Comparison of ENCODE assay signal across 13 cellular contexts in genomic region chr4:162645381-162645780, GRCh38.
DNase-seq lines count a peak whose midpoint lies in the region; ATAC-seq and TF ChIP-seq lines count a peak whose summit lies in the region.
"Had no signal": no experiment of that assay in that cellular context is flagged by ENCODE, and none has a peak within 500 bp of the region (broad histone marks: within the 10 kb centered on the region; RNA-seq: fewer than 3 reads in every experiment).

No MANE protein-coding gene starts in this region.

- H3K9ac ChIP-seq in mesendoderm (ENCODE audit: low read length) = no peak overlapping the region
- H3K9ac ChIP-seq: parathyroid adenoma had no signal

- H3K18ac ChIP-seq in mesendoderm (ENCODE audit: low read length) = no peak overlapping the region

- H3K27me3 ChIP-seq in brain microvascular endothelial cell (replicated peaks) (no peaks in the 10 kb centered on the region), mesendoderm (ENCODE audit: insufficient read depth, low read length, poor library complexity) (no peaks in the 10 kb centered on the region)

- H3K56ac ChIP-seq in mesendoderm (ENCODE audit: low read length) = no peak overlapping the region

- no peaks in the 10 kb centered on the region for H3K79me2 ChIP-seq in mesendoderm (ENCODE audit: control insufficient read depth, insufficient read depth, low read length)
- H3K79me2 ChIP-seq: parathyroid adenoma had no signal

- H3K4me2 ChIP-seq in mesendoderm (ENCODE audit: low read length) = no peak overlapping the region

- H3K4me3 ChIP-seq in LNCaP clone FGC (ENCODE audit: low read depth, low read length) (no peak overlapping the region), brain microvascular endothelial cell (ENCODE audit: low read depth, low read length) (no peak overlapping the region), mesendoderm (ENCODE audit: low read length) (no peak overlapping the region)

- H3K4ac ChIP-seq in mesendoderm (ENCODE audit: low read depth, low read length) = no peak overlapping the region

- no peak overlapping the region for H2AK5ac ChIP-seq in mesendoderm (ENCODE audit: low read length)

- no peak overlapping the region for H4K8ac ChIP-seq in mesendoderm (ENCODE audit: low read depth, low read length)

- in situ Hi-C loops in G401 (cut with HindIII; ENCODE audit: low sequenced_read_pairs) (no loop called here), brain microvascular endothelial cell (cut with HindIII; ENCODE audit: low pct_ligation_motif_present, low sequenced_read_pairs) (no loop called here)

- H4K5ac ChIP-seq in mesendoderm (ENCODE audit: low read length) = no peak overlapping the region

- no peak for ATAC-seq in GM18517 (IDR thresholded peaks at IDR 0.05; ENCODE audit: unreplicated experiment)
- ATAC-seq: stimulated activated naive CD8-positive, alpha-beta T cell treated with anti-CD3 and anti-CD28 coated beads, Interleukin-15, amount 100 ng/mL, for 72 hours had no signal

- no peak overlapping the region for H2BK120ac ChIP-seq in mesendoderm (ENCODE audit: low read depth, low read length)

- DNase-seq in G401 (ENCODE audit: low spot score) (peak; percentile 5), LNCaP clone FGC (ENCODE audit: low read depth) (peak; percentile 17), brain microvascular endothelial cell (peak; percentile 3), mesendoderm (peak; percentile 71), NCI-H1417 treated with DMSO at 0.1 percent for 48 hours (lab: John Stamatoyannopoulos, UW) (no peak), A172 (ENCODE audit: low spot score) (no peak)
- DNase-seq in activated CD4-positive, alpha-beta T cell treated with anti-CD3 and anti-CD28 coated beads, Interleukin-2, amount 50 U/mL, for 1 hour = no peak
- DNase-seq: activated CD4-positive, alpha-beta memory T cell treated with anti-CD3 and anti-CD28 coated beads for 36 hours; activated gamma-delta T cell; stimulated activated CD4-positive, alpha-beta T cell treated with anti-CD3 and anti-CD28 coated beads, Interleukin-4, amount 100 ng/mL, for 1 hour; stimulated activated naive CD8-positive, alpha-beta T cell treated with anti-CD3 and anti-CD28 coated beads, Interleukin-15, amount 100 ng/mL, for 72 hours had no signal

- no peaks in the 10 kb centered on the region for H3K4me1 ChIP-seq in mesendoderm (ENCODE audit: control insufficient read depth, low read depth, low read length)
- H3K4me1 ChIP-seq: parathyroid adenoma had no signal

- H3K36me3 ChIP-seq in brain microvascular endothelial cell (replicated peaks) (no peaks in the 10 kb centered on the region), mesendoderm (ENCODE audit: control insufficient read depth, insufficient read depth, low read length) (no peaks in the 10 kb centered on the region)

- H3K79me1 ChIP-seq in mesendoderm (ENCODE audit: low read length) = no peaks in the 10 kb centered on the region

- H2BK15ac ChIP-seq in mesendoderm (replicated peaks; ENCODE audit: low read depth) = no peak overlapping the region

- no peak overlapping the region for H3K27ac ChIP-seq in brain microvascular endothelial cell
- no peak overlapping the region for H3K27ac ChIP-seq in mesendoderm (ENCODE audit: low read depth, low read length)
- H3K27ac ChIP-seq: parathyroid adenoma had no signal

- no peak overlapping the region for H2BK5ac ChIP-seq in mesendoderm (ENCODE audit: low read length)

- no peak overlapping the region for H3K23ac ChIP-seq in mesendoderm (ENCODE audit: low read length)

- no CpG with 5 or more reads among the region's 4 CpGs for WGBS in mesendoderm (ENCODE audit: extremely low coverage, insufficient coverage, low lambda C conversion rate)

- TF ChIP-seq CTCF in LNCaP clone FGC (IDR thresholded peaks at IDR 0.05; ENCODE audit: control insufficient read depth, extremely low read depth, insufficient read depth) (peak; percentile 67), brain microvascular endothelial cell (IDR thresholded peaks at IDR 0.05; ENCODE audit: low read depth, low read length, missing control alignments) (peak; percentile 14)

Comparison
In these comparisons a context has a peak if more than half of its experiments do, and no peak if none do; other contexts are left out.
1. DNase-seq: peak in G401 (single experiment), LNCaP clone FGC (single experiment), brain microvascular endothelial cell (single experiment) and mesendoderm (single experiment); none in NCI-H1417 treated with DMSO at 0.1 percent for 48 hours (single experiment), activated CD4-positive, alpha-beta T cell treated with anti-CD3 and anti-CD28 coated beads, Interleukin-2, amount 50 U/mL, for 1 hour (single experiment) and A172 (single experiment).